20 cellular contexts compared by ENCODE assay signal in genomic region chr2:12513339-12513738, GRCh38.
A peak's percentile ranks its signal among the peaks of the same experiment; 100 is the strongest.
DNase-seq lines count a peak whose midpoint lies in the region; ATAC-seq, FAIRE-seq and TF ChIP-seq lines count a peak whose summit lies in the region.
"Had no signal": no experiment of that assay in that cellular context is flagged by ENCODE, and none has a peak within 500 bp of the region (broad histone marks: within the 10 kb centered on the region; RNA-seq: fewer than 3 reads in every experiment).

No MANE protein-coding gene starts in this region.

- no peak for TF ChIP-seq RAD21 in HepG2 (CRISPR knock-in tag; IDR thresholded peaks at IDR 0.05)

- H2AFZ ChIP-seq in HepG2 (ENCODE audit: low read length) (no peak overlapping the region), keratinocyte (ENCODE audit: control insufficient read depth, low read length) (no peak overlapping the region)

- POLR2A ChIA-PET in HepG2 (lab: Yijun Ruan, JAX) = no interaction called here

- DNase-seq in HepG2 (ENCODE audit: low spot score) (no peak), right lobe of liver (no peak), keratinocyte (ENCODE audit: low read depth, low spot score) (no peak), Right ventricle myocardium inferior (ENCODE audit: missing footprints) (no peak), NCI-H510A (lab: John Stamatoyannopoulos, UW) (no peak)
- DNase-seq: activated naive CD4-positive, alpha-beta T cell; activated T-cell treated with anti-CD3 and anti-CD28 coated beads, Interleukin-2, amount 50 U/mL, for 24 hours; DMS79; H7; islet precursor cell; NCI-H1092; NCI-H187; NCI-H2171 treated with DMSO at 0.1 percent for 48 hours; NCI-H526; psoas muscle had no signal

- in situ Hi-C loops in HepG2 (cut with HindIII; ENCODE audit: extremely low pct_ligation_motif_present, low pct_unique_long_range_greater_than_20kb) = no loop called here

- no peaks in the 10 kb centered on the region for H3K36me3 ChIP-seq in HepG2 (replicated peaks in 1 of 2; ENCODE audit: control insufficient read depth in 1 of 2, insufficient read depth in 2 of 2, low read length in 2 of 2)
- no peaks in the 10 kb centered on the region for H3K36me3 ChIP-seq in right lobe of liver
- no peaks in the 10 kb centered on the region for H3K36me3 ChIP-seq in KOPT-K1 (ENCODE audit: insufficient read depth, low read length)
- no peaks in the 10 kb centered on the region for H3K36me3 ChIP-seq in keratinocyte (ENCODE audit: control insufficient read depth in 2 of 2, extremely low read depth in 1 of 2, insufficient read depth in 2 of 2, low read length in 2 of 2)
- H3K36me3 ChIP-seq: SJSA1, tibial nerve had no signal

- WGBS in HepG2 (ENCODE audit: low lambda C conversion rate) = 11% methylated on average over 1 of the region's 1 CpG
- WGBS in right lobe of liver (ENCODE audit: insufficient coverage, low coverage, low lambda C conversion rate, missing lambda C conversion rate) = 80% methylated on average over 1 of the region's 1 CpG

- BruUV-seq in HepG2 (replicated peaks; lab: Mats Ljungman, UMichigan) = no TSS peak

- TF ChIP-seq EP300 in HepG2 (IDR thresholded peaks at IDR 0.05; ENCODE audit: low read depth in 2 of 2, low read length in 2 of 2) (no peak), HepG2 (CRISPR knock-in tag; IDR thresholded peaks at IDR 0.05; ENCODE audit: borderline replicate concordance) (no peak)

- H3K9ac ChIP-seq in HepG2 (ENCODE audit: insufficient read depth, low read depth, low read length) (no peak overlapping the region), keratinocyte (ENCODE audit: control insufficient read depth, extremely low read depth, insufficient read depth, low read length) (no peak overlapping the region)

- TF ChIP-seq POLR2A in HepG2 (IDR thresholded peaks at IDR 0.05; ENCODE audit: insufficient read depth in 1 of 2, low read depth in 2 of 2, low read length in 2 of 2) (no peak), right lobe of liver (IDR thresholded peaks at IDR 0.05) (no peak)

- no peak overlapping the region for H3K4me3 ChIP-seq in HepG2 (replicated peaks in 1 of 3; ENCODE audit: insufficient read depth in 1 of 3, low read depth in 2 of 3, low read length in 3 of 3)
- H3K4me3 ChIP-seq in right lobe of liver = no peak overlapping the region
- H3K4me3 ChIP-seq in keratinocyte (ENCODE audit: control insufficient read depth in 2 of 3, extremely low read depth in 1 of 3, insufficient read depth in 2 of 3, low read depth in 1 of 3, low read length in 3 of 3) = no peak overlapping the region
- H3K4me3 ChIP-seq: lung, psoas muscle, SJSA1, tibial nerve had no signal

- H3K9me3 ChIP-seq in HepG2 (ENCODE audit: low read length) (no peaks in the 10 kb centered on the region), right lobe of liver (no peaks in the 10 kb centered on the region), KOPT-K1 (ENCODE audit: insufficient read depth, low read length, poor library complexity, severe bottlenecking) (peaks cover 8% of the 10 kb centered on the region), keratinocyte (ENCODE audit: control insufficient read depth, low read depth, low read length) (no peaks in the 10 kb centered on the region)
- H3K9me3 ChIP-seq: psoas muscle, SJSA1, tibial nerve had no signal

- ATAC-seq in HepG2 (no peak), right lobe of liver (no peak), HG02852 (IDR thresholded peaks at IDR 0.05; ENCODE audit: unreplicated experiment) (no peak), Right ventricle myocardium inferior (no peak)
- ATAC-seq: psoas muscle had no signal

- H4K20me1 ChIP-seq in HepG2 (ENCODE audit: insufficient read depth, low read length) (no peaks in the 10 kb centered on the region), keratinocyte (ENCODE audit: control insufficient read depth, extremely low read depth, insufficient read depth, low read length) (no peaks in the 10 kb centered on the region)

- no peaks in the 10 kb centered on the region for H3K79me2 ChIP-seq in HepG2 (ENCODE audit: insufficient read depth, low read length)
- H3K79me2 ChIP-seq in keratinocyte (ENCODE audit: control insufficient read depth, insufficient read depth, low read length) = no peaks in the 10 kb centered on the region

- dilution Hi-C loops in keratinocyte (cut with MboI; ENCODE audit: extremely low pct_ligation_motif_present, low sequenced_read_pairs) = no loop called here

- TF ChIP-seq CTCF in HepG2 (CRISPR knock-in tag; IDR thresholded peaks at IDR 0.05) (no peak), right lobe of liver (IDR thresholded peaks at IDR 0.05) (no peak), keratinocyte (optimal IDR thresholded peaks at IDR 0.05 in 1 of 3, IDR thresholded peaks at IDR 0.05 in 1 of 3, conservative IDR thresholded peaks at IDR 0.05 in 1 of 3; ENCODE audit: extremely low read depth in 1 of 3, insufficient read depth in 2 of 3, low read length in 3 of 3) (no peak)

- no peaks in the 10 kb centered on the region for H3K9me1 ChIP-seq in keratinocyte (ENCODE audit: control insufficient read depth, extremely low read depth, insufficient read depth, low read length)

- H3K27ac ChIP-seq in HepG2 (ENCODE audit: extremely low read length, insufficient read depth, low read length) (no peak overlapping the region), right lobe of liver (no peak overlapping the region), KOPT-K1 (ENCODE audit: low read depth, low read length, poor library complexity, severe bottlenecking) (peak overlapping the region; percentile 94), keratinocyte (ENCODE audit: control insufficient read depth, insufficient read depth, low read length) (no peak overlapping the region)
- H3K27ac ChIP-seq: psoas muscle, SJSA1, tibial nerve had no signal

- H3K4me2 ChIP-seq in HepG2 (ENCODE audit: low read depth, low read length) (no peak overlapping the region), keratinocyte (ENCODE audit: control insufficient read depth, extremely low read depth, insufficient read depth, low read depth, low read length) (no peak overlapping the region)

- no peak for FAIRE-seq in HepG2 (lab: Jason Lieb, UNC)
- FAIRE-seq in keratinocyte (lab: Jason Lieb, UNC) = peak; percentile 39

- CTCF ChIA-PET in HepG2 (lab: Yijun Ruan, JAX; ENCODE audit: low intra/inter-chr PET ratio, low total read pairs) = no interaction called here

- intact Hi-C loops in HepG2 (cut with micrococcal nuclease; ENCODE audit: unreplicated experiment) = no loop called here
- intact Hi-C loops in right lobe of liver (cut with DNase I) = no loop called here
- intact Hi-C loops in Right ventricle myocardium inferior (cut with DNase I) = no loop called here

- H3K27me3 ChIP-seq in HepG2 (ENCODE audit: control insufficient read depth in 1 of 2, insufficient read depth in 2 of 2, low read length in 2 of 2) = no peaks in the 10 kb centered on the region
- no peaks in the 10 kb centered on the region for H3K27me3 ChIP-seq in right lobe of liver
- H3K27me3 ChIP-seq in keratinocyte (ENCODE audit: control insufficient read depth, extremely low read depth, insufficient read depth, low read length) = no peaks in the 10 kb centered on the region
- H3K27me3 ChIP-seq: SJSA1, tibial nerve had no signal

- peaks cover 23% of the 10 kb centered on the region for H3K4me1 ChIP-seq in HepG2 (ENCODE audit: insufficient read depth, low read length)
- peaks cover 0 to 6% (median 0%) of the 10 kb centered on the region in 4 donors for H3K4me1 ChIP-seq in right lobe of liver
- H3K4me1 ChIP-seq in keratinocyte (ENCODE audit: control insufficient read depth, extremely low read depth, insufficient read depth, low read length) = peaks cover 9% of the 10 kb centered on the region
- H3K4me1 ChIP-seq: psoas muscle, tibial nerve had no signal

TF ChIP-seq in HepG2, 621 proteins besides CTCF, POLR2A, EP300 and RAD21:
- TF ChIP-seq HNF4A (CRISPR knock-in tag; IDR thresholded peaks at IDR 0.05) = peak; percentile 11; the same call in 1 of the 2 replicates
- TF ChIP-seq MAX (IDR thresholded peaks at IDR 0.05) = no peak
